In genomic region chr12:2004113-2004929, GRCh38 we compare ENCODE assay signal across 1 cellular context.
TF ChIP-seq lines count a peak whose summit lies in the region.

Gene DCP1B (minus strand): TSS chr12:2004457. CDS start chr12:2004431, 26 bp downstream.

TF ChIP-seq in GM12878, 131 proteins besides CTCF, POLR2A, EP300 and RAD21 (continued from another document):
- no peak for TF ChIP-seq E2F4 (IDR thresholded peaks at IDR 0.05; ENCODE audit: low read depth, low read length)
- no peak for TF ChIP-seq FOXK2 (IDR thresholded peaks at IDR 0.05)
- peak; percentile 72 for TF ChIP-seq BACH1 (IDR thresholded peaks at IDR 0.05; ENCODE audit: borderline replicate concordance)
- TF ChIP-seq BCL11A (IDR thresholded peaks at IDR 0.05; ENCODE audit: low read depth, low read length), result no peak
- peak; percentile 75; the same call in 1 of the 2 replicates for TF ChIP-seq STAT1 (conservative IDR thresholded peaks at IDR 0.05)
- peak; percentile 96 for TF ChIP-seq CHD1 (IDR thresholded peaks at IDR 0.05; ENCODE audit: low read depth, low read length)
- peak; percentile 73; the same call in 1 of the 2 replicates for TF ChIP-seq ELK1 (IDR thresholded peaks at IDR 0.05; ENCODE audit: low read depth, low read length)
- TF ChIP-seq ESRRA (IDR thresholded peaks at IDR 0.05; ENCODE audit: low read length), result no peak
